ENCODE assay signal across 8 cellular contexts in genomic region chr1:9688599-9688998, GRCh38.
DNase-seq lines count a peak whose midpoint lies in the region; ATAC-seq and TF ChIP-seq lines count a peak whose summit lies in the region.

No MANE protein-coding gene starts in this region.

- no peaks in the 10 kb centered on the region for H3K9me3 ChIP-seq in RWPE2 (ENCODE audit: severe bottlenecking)

- H3K36me3 ChIP-seq in RWPE2 (ENCODE audit: low read depth): no peaks in the 10 kb centered on the region

- peak overlapping the region; percentile 68 for H3K27ac ChIP-seq in RWPE2 (ENCODE audit: poor library complexity, severe bottlenecking)

- TF ChIP-seq CTCF in RWPE2 (IDR thresholded peaks at IDR 0.05; ENCODE audit: poor library complexity, severe bottlenecking) (no peak), fibroblast of mammary gland (conservative IDR thresholded peaks at IDR 0.05; ENCODE audit: control insufficient read depth, insufficient read depth, low read depth, low read length) (no peak), retinal pigment epithelial cell (conservative IDR thresholded peaks at IDR 0.05; ENCODE audit: low read depth, low read length) (no peak)

- no peaks in the 10 kb centered on the region for H3K27me3 ChIP-seq in RWPE2 (ENCODE audit: insufficient read depth, poor library complexity, severe bottlenecking)

- H3K4me3 ChIP-seq in RWPE2 (ENCODE audit: severe bottlenecking) (peak overlapping the region; percentile 58), fibroblast of mammary gland (ENCODE audit: control insufficient read depth, low read depth, low read length) (peak overlapping the region; percentile 47), retinal pigment epithelial cell (ENCODE audit: low read length) (peak overlapping the region; percentile 49)

- no peak for DNase-seq in RWPE2 (ENCODE audit: low spot score)
- no peak for DNase-seq in fibroblast of mammary gland (ENCODE audit: low read depth)
- no peak for DNase-seq in retinal pigment epithelial cell (ENCODE audit: low read depth)
- no peak for DNase-seq in activated CD8-positive, alpha-beta memory T cell treated with anti-CD3 and anti-CD28 coated beads, Interleukin-2, amount 50 U/mL, for 48 hours
- no peak for DNase-seq in stimulated activated CD4-positive, alpha-beta T cell treated with anti-CD3 and anti-CD28 coated beads, Interleukin-4, amount 100 ng/mL, for 4 hours

- H3K4me1 ChIP-seq in RWPE2 (ENCODE audit: insufficient read depth, poor library complexity, severe bottlenecking): peaks cover 27% of the 10 kb centered on the region

- ATAC-seq in GM18498 (IDR thresholded peaks at IDR 0.05; ENCODE audit: unreplicated experiment) (peak; percentile 6), RWPE2 (ENCODE audit: low read depth) (no peak), GM21576 (IDR thresholded peaks at IDR 0.05; ENCODE audit: unreplicated experiment) (no peak), HG03097 (IDR thresholded peaks at IDR 0.05; ENCODE audit: low FRiP score, unreplicated experiment) (no peak)
